ENCODE assay signal across 16 cellular contexts in the genomic region with DNA sequence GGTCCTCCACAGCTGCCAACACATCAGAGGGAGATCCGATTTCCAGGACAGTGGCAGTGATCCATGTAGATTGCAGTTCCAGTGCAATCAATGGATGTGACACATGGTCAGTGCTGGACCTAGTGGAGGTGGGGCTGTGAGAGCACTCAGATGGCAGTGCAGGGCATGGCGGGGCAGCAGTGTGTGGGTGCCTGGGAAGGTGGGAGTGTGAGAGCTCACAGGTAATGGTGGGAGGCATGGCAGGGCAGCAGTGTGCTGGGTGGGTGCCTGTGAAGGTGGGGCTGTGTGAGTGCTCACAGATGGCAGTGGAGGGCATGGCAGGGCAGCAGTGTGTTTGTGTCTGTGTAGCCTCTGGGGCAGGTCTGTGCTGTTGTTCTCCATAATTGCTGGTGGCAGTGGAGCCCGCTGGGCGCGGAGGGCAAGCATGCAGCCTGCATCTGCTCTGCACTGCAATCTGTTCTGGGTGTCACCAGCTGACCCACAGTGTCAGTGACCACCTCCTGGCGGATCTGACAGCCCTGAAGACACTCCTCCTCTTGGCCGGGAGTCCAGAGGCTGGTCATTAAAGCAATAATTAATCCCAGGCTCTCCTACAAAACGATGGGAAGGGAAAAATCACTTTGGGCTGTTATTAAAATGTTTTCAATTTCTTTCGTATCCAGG. TPM values are rescaled to one million over a fixed set of nuclear protein-coding genes. Genes with fewer than 3 reads are reported as not detected.
DNase-seq lines count a peak whose midpoint lies in the region; ATAC-seq and TF ChIP-seq lines count a peak whose summit lies in the region.
"Had no signal": no experiment of that assay in that cellular context is flagged by ENCODE, and none has a peak within 500 bp of the region (broad histone marks: within the 10 kb centered on the region; RNA-seq: fewer than 3 reads in every experiment).

No MANE protein-coding gene starts in this region.

- peaks cover 32% of the 10 kb centered on the region for H3K36me3 Mint-ChIP-seq in glutamatergic neuron (ENCODE audit: unreplicated experiment)

- H3K27ac Mint-ChIP-seq in stimulated activated naive CD8-positive, alpha-beta T cell treated with anti-CD3 and anti-CD28 coated beads, Interleukin-15, amount 100 ng/mL, for 72 hours: no peak overlapping the region
- H3K27ac Mint-ChIP-seq in glutamatergic neuron (ENCODE audit: unreplicated experiment): peak overlapping the region; percentile 94
- H3K27ac Mint-ChIP-seq: B cell; CD4-positive, alpha-beta T cell had no signal

- peak; percentile 31 for ATAC-seq in stimulated activated naive CD8-positive, alpha-beta T cell treated with anti-CD3 and anti-CD28 coated beads, Interleukin-15, amount 100 ng/mL, for 72 hours
- ATAC-seq in stimulated activated naive CD8-positive, alpha-beta T cell treated with anti-CD3 and anti-CD28 coated beads, Interleukin-15, Interleukin-2, amounts not matched to agents 100 U/mL and 50 U/mL, for 24 hours: no peak
- ATAC-seq in GM21825 (IDR thresholded peaks at IDR 0.05; ENCODE audit: unreplicated experiment): no peak
- no peak for ATAC-seq in GM19397 (IDR thresholded peaks at IDR 0.05; ENCODE audit: unreplicated experiment)
- ATAC-seq: GM12878, HepG2 had no signal

- no peak for DNase-seq in stimulated activated naive CD8-positive, alpha-beta T cell treated with anti-CD3 and anti-CD28 coated beads, Interleukin-15, amount 100 ng/mL, for 72 hours
- no peak for DNase-seq in stimulated activated naive CD8-positive, alpha-beta T cell treated with anti-CD3 and anti-CD28 coated beads, Interleukin-15, Interleukin-2, amounts not matched to agents 100 U/mL and 50 U/mL, for 24 hours
- DNase-seq in glutamatergic neuron (peak; percentile 71), retina (peak; percentile 56), NCI-H510A treated with DMSO at 0.1 percent for 48 hours (lab: John Stamatoyannopoulos, UW) (no peak)
- DNase-seq: C1 segment of cervical spinal cord; Calu3; CD4-positive, alpha-beta T cell; DMS79; HCEC 1CT had no signal

- H3K4me3 Mint-ChIP-seq in stimulated activated naive CD8-positive, alpha-beta T cell treated with anti-CD3 and anti-CD28 coated beads, Interleukin-15, amount 100 ng/mL, for 72 hours: no peak overlapping the region
- H3K4me3 Mint-ChIP-seq in glutamatergic neuron (ENCODE audit: unreplicated experiment): peak overlapping the region; percentile 56
- H3K4me3 Mint-ChIP-seq: B cell; CD4-positive, alpha-beta T cell had no signal

- H3K27me3 Mint-ChIP-seq in stimulated activated naive CD8-positive, alpha-beta T cell treated with anti-CD3 and anti-CD28 coated beads, Interleukin-15, amount 100 ng/mL, for 72 hours: peaks cover 35% of the 10 kb centered on the region
- H3K27me3 Mint-ChIP-seq in glutamatergic neuron (ENCODE audit: unreplicated experiment): peaks cover 13% of the 10 kb centered on the region

- H3K4me1 Mint-ChIP-seq in stimulated activated naive CD8-positive, alpha-beta T cell treated with anti-CD3 and anti-CD28 coated beads, Interleukin-15, amount 100 ng/mL, for 72 hours: no peaks in the 10 kb centered on the region
- peaks cover 39% of the 10 kb centered on the region for H3K4me1 Mint-ChIP-seq in glutamatergic neuron (ENCODE audit: low read depth, unreplicated experiment)
- H3K4me1 Mint-ChIP-seq: B cell had no signal

- no peak for TF ChIP-seq CTCF in glutamatergic neuron (IDR thresholded peaks at IDR 0.05; ENCODE audit: partially characterized antibody, unreplicated experiment)

- H3K9me3 Mint-ChIP-seq in stimulated activated naive CD8-positive, alpha-beta T cell treated with anti-CD3 and anti-CD28 coated beads, Interleukin-15, amount 100 ng/mL, for 72 hours: peaks cover 13 to 20% of the 10 kb centered on the region in 2 donors
- peaks cover 34% of the 10 kb centered on the region for H3K9me3 Mint-ChIP-seq in glutamatergic neuron (ENCODE audit: unreplicated experiment)

RNA-seq across cellular contexts. Expression of a gene that starts 8.6 kb away (rescaled TPM):
- 20.6 TPM for total RNA-seq in glutamatergic neuron (ENCODE audit: unreplicated experiment)
- total RNA-seq: Calu3, G401, HepG2 had no signal

Comparison
In these comparisons a context has a peak if more than half of its experiments do, and no peak if none do; other contexts are left out.
1. DNase-seq: peak in glutamatergic neuron (single experiment) and retina (single experiment); none in stimulated activated naive CD8-positive, alpha-beta T cell treated with anti-CD3 and anti-CD28 coated beads, Interleukin-15, amount 100 ng/mL, for 72 hours (0 of 2), stimulated activated naive CD8-positive, alpha-beta T cell treated with anti-CD3 and anti-CD28 coated beads, Interleukin-15, Interleukin-2, amounts not matched to agents 100 U/mL and 50 U/mL, for 24 hours (single experiment) and NCI-H510A treated with DMSO at 0.1 percent for 48 hours (single experiment).